In the genomic region with DNA sequence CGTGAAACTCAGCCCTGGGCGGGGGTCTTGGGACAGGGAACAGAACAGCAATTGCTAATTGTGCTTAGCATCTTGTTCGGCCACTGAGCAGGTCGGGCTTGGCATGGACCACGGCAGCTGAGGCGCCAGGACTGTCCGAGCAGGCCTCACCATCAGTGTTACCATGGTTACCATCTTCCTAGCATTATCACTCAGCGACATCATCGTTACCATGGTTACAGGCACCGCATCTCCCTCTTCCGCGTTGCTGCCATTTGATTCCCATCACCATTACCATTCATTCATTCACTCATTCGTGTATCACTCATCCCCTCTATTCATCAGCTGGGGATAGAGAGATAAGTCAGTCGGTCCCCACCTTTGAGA, we compare ENCODE assay signal across 8 cellular contexts.
A peak's percentile ranks its signal among the peaks of the same experiment; 100 is the strongest.
DNase-seq lines count a peak whose midpoint lies in the region; ATAC-seq and TF ChIP-seq lines count a peak whose summit lies in the region.

No MANE protein-coding gene starts in this region.

- no peaks in the 10 kb centered on the region for H3K79me2 ChIP-seq in DOHH2 (ENCODE audit: control insufficient read depth, low read length)

- H3K27ac ChIP-seq in DOHH2 (ENCODE audit: low read depth, low read length) (no peak overlapping the region), breast epithelium (peak overlapping the region; percentile 95 to 98)

- H3K4me1 Mint-ChIP-seq in natural killer cell = peaks cover 39 to 49% of the 10 kb centered on the region in 2 donors

- no peaks in the 10 kb centered on the region for H3K36me3 Mint-ChIP-seq in natural killer cell

- H3K4me3 Mint-ChIP-seq in natural killer cell = peak overlapping the region; percentile 93

- peaks cover 47% of the 10 kb centered on the region for H3K4me1 ChIP-seq in DOHH2 (ENCODE audit: control insufficient read depth, low read length)
- H3K4me1 ChIP-seq in breast epithelium = peaks cover 4 to 21% of the 10 kb centered on the region in 2 donors

- H4K20me1 ChIP-seq in DOHH2 (ENCODE audit: control insufficient read depth, insufficient read depth, low read depth, low read length) = no peaks in the 10 kb centered on the region

- peak overlapping the region; percentile 84 for H3K4me2 ChIP-seq in DOHH2 (ENCODE audit: low read length)

- H3K27me3 ChIP-seq in DOHH2 (ENCODE audit: control insufficient read depth, low read length) (no peaks in the 10 kb centered on the region), breast epithelium (peaks cover 0 to 5% of the 10 kb centered on the region in 2 donors)

- H3K4me3 ChIP-seq in DOHH2 (ENCODE audit: low read length) (peak overlapping the region; percentile 74), breast epithelium (peak overlapping the region in 2 of 3 donors; percentile 75 to 79)

- DNase-seq in MV-4-11 (lab: John Stamatoyannopoulos, UW) (peak; percentile 14), breast epithelium (ENCODE audit: low spot score in 2 of 2) (no peak), natural killer cell (no peak), LoVo (ENCODE audit: low spot score) (no peak)

- no peaks in the 10 kb centered on the region for H3K9me3 ChIP-seq in DOHH2 (ENCODE audit: control insufficient read depth, insufficient read depth, low read length)
- no peaks in the 10 kb centered on the region for H3K9me3 ChIP-seq in breast epithelium

- no peaks in the 10 kb centered on the region for H3K27me3 Mint-ChIP-seq in natural killer cell (ENCODE audit: low read depth in 2 of 2)

- no peak for TF ChIP-seq POLR2A in breast epithelium (IDR thresholded peaks at IDR 0.05)

- ATAC-seq in natural killer cell (no peak), GM21576 (IDR thresholded peaks at IDR 0.05; ENCODE audit: unreplicated experiment) (no peak), HG03139 (IDR thresholded peaks at IDR 0.05; ENCODE audit: unreplicated experiment) (no peak), GM19397 (IDR thresholded peaks at IDR 0.05; ENCODE audit: unreplicated experiment) (no peak)

- peaks cover 18% of the 10 kb centered on the region for H3F3A ChIP-seq in DOHH2 (ENCODE audit: control insufficient read depth, insufficient read depth)

- no peaks in the 10 kb centered on the region for H3K9me2 ChIP-seq in DOHH2 (replicated peaks; ENCODE audit: control insufficient read depth, low read length)

- peak overlapping the region; percentile 97 for H3K27ac Mint-ChIP-seq in natural killer cell

- intact Hi-C loops in breast epithelium (cut with DNase I; ENCODE audit: low total_unique reads) (no loop called here), natural killer cell (cut with micrococcal nuclease) (loop anchor here (5.0 kb wide), 1 partner anchor 264 kb away; no protein-coding TSS in a partner anchor)

- no peak for TF ChIP-seq CTCF in DOHH2 (IDR thresholded peaks at IDR 0.05; ENCODE audit: low read depth, low read length, poor library complexity, severe bottlenecking)
- no peak for TF ChIP-seq CTCF in breast epithelium (IDR thresholded peaks at IDR 0.05)
- TF ChIP-seq CTCF in natural killer cell (IDR thresholded peaks at IDR 0.05) = no peak

- H3K9me3 Mint-ChIP-seq in natural killer cell = no peaks in the 10 kb centered on the region

- H3K36me3 ChIP-seq in DOHH2 (ENCODE audit: control insufficient read depth, low read length) (no peaks in the 10 kb centered on the region), breast epithelium (no peaks in the 10 kb centered on the region)
